20 cellular contexts compared by ENCODE assay signal in the genomic region with DNA sequence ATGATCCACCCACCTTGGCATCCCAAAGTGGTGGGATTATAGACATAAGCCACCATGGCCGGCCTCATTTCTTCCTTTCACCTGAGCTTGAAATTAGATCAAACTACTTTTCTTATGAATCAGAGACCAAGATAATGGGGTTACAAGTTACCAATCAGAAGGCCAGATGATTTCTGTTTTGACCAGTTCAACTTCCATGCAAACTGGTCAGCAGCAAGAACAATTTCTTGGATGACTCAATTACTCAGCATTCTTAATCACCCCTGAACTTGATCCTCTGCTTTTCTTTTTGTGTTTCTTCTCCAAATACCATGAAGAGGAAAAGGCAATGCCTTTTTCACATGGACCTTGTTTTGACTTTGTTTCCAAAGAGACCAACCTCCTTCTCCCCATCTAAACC. TPM values are rescaled to one million over a fixed set of nuclear protein-coding genes. Genes with fewer than 3 reads are reported as not detected.
DNase-seq lines count a peak whose midpoint lies in the region; ATAC-seq and TF ChIP-seq lines count a peak whose summit lies in the region.
"Had no signal": no experiment of that assay in that cellular context is flagged by ENCODE, and none has a peak within 500 bp of the region (broad histone marks: within the 10 kb centered on the region; RNA-seq: fewer than 3 reads in every experiment).

No MANE protein-coding gene starts in this region.

- H3K79me2 ChIP-seq in ACC112 (ENCODE audit: control insufficient read depth, insufficient read depth, low read length, unreplicated experiment), result no peaks in the 10 kb centered on the region

- H3K36me3 ChIP-seq in ACC112 (ENCODE audit: insufficient read depth, low read length), result no peaks in the 10 kb centered on the region
- H3K36me3 ChIP-seq: breast epithelium, esophagus squamous epithelium, neutrophil, right atrium auricular region, SJSA1, stomach had no signal

- peak overlapping the region; percentile 49 for H3K27ac ChIP-seq in ACC112 (ENCODE audit: low read depth, low read length)
- H3K27ac ChIP-seq: breast epithelium, esophagus squamous epithelium, neutrophil, right atrium auricular region, SJSA1, stomach had no signal

- TF ChIP-seq CTCF in HFFc6 (IDR thresholded peaks at IDR 0.05), result no peak
- TF ChIP-seq CTCF in fibroblast of villous mesenchyme (IDR thresholded peaks at IDR 0.05; ENCODE audit: insufficient read depth, low read depth, low read length), result no peak

- H3K36me3 Mint-ChIP-seq in HFFc6 (ENCODE audit: low read depth), result no peaks in the 10 kb centered on the region
- no peaks in the 10 kb centered on the region for H3K36me3 Mint-ChIP-seq in activated T-helper 1 cell treated with anti-CD3 and anti-CD28 coated beads, Interleukin-12 subunit alpha, Interleukin-12 subunit beta, Interleukin-2, Interleukin-4 antibody, amounts not matched to agents 30 ng/mL and 10 ng/mL and 1 ng/mL, durations not matched to agents 14 hours and 24 hours and 36 hours (ENCODE audit: low read depth)
- H3K36me3 Mint-ChIP-seq: CD4-positive, CD25-positive, alpha-beta regulatory T cell had no signal

- H3K27ac Mint-ChIP-seq in HFFc6, result peak overlapping the region; percentile 79
- H3K27ac Mint-ChIP-seq in activated T-helper 1 cell treated with anti-CD3 and anti-CD28 coated beads, Interleukin-12 subunit alpha, Interleukin-12 subunit beta, Interleukin-2, Interleukin-4 antibody, amounts not matched to agents 30 ng/mL and 10 ng/mL and 1 ng/mL, durations not matched to agents 14 hours and 24 hours and 36 hours, result no peak overlapping the region
- H3K27ac Mint-ChIP-seq: CD4-positive, CD25-positive, alpha-beta regulatory T cell had no signal

- H3K27me3 ChIP-seq in ACC112 (ENCODE audit: insufficient read depth, low read length), result no peaks in the 10 kb centered on the region
- H3K27me3 ChIP-seq: breast epithelium, esophagus squamous epithelium, neutrophil, right atrium auricular region, SJSA1, stomach had no signal

- DNase-seq in HFFc6 (peak; percentile 75), amniotic stem cell (lab: John Stamatoyannopoulos, UW) (peak; percentile 13), fibroblast of villous mesenchyme (ENCODE audit: low read depth) (peak; percentile 54), NCI-H69 (lab: John Stamatoyannopoulos, UW) (no peak), NCI-H524 (lab: John Stamatoyannopoulos, UW) (no peak)
- no peak for DNase-seq in activated T-helper 1 cell treated with anti-CD3 and anti-CD28 coated beads, Interleukin-12 subunit alpha, Interleukin-12 subunit beta, Interleukin-2, Interleukin-4 antibody, amounts not matched to agents 30 ng/mL and 10 ng/mL and 1 ng/mL, durations not matched to agents 14 hours and 24 hours and 36 hours (ENCODE audit: low spot score)
- DNase-seq: activated CD4-positive, alpha-beta T cell treated with anti-CD3 and anti-CD28 coated beads for 48 hours; activated naive CD4-positive, alpha-beta T cell treated with Interleukin-2 at 50 U/mL for 16 hours; CD4-positive, CD25-positive, alpha-beta regulatory T cell; esophagus squamous epithelium; mucosa of descending colon; NCI-H1694; NCI-H446; stomach had no signal

- peak overlapping the region; percentile 37 for H2AFZ ChIP-seq in ACC112 (ENCODE audit: low read length, unreplicated experiment)

- H3K4me3 ChIP-seq in ACC112 (ENCODE audit: low read depth, low read length) (no peak overlapping the region), fibroblast of villous mesenchyme (ENCODE audit: low read depth, low read length) (no peak overlapping the region)
- H3K4me3 ChIP-seq: breast epithelium, esophagus squamous epithelium, mucosa of descending colon, right atrium auricular region, SJSA1, stomach had no signal

- no peaks in the 10 kb centered on the region for H3K27me3 Mint-ChIP-seq in HFFc6 (ENCODE audit: insufficient read depth)
- no peaks in the 10 kb centered on the region for H3K27me3 Mint-ChIP-seq in activated T-helper 1 cell treated with anti-CD3 and anti-CD28 coated beads, Interleukin-12 subunit alpha, Interleukin-12 subunit beta, Interleukin-2, Interleukin-4 antibody, amounts not matched to agents 30 ng/mL and 10 ng/mL and 1 ng/mL, durations not matched to agents 14 hours and 24 hours and 36 hours (ENCODE audit: insufficient read depth)

- H3K4me3 Mint-ChIP-seq in HFFc6, result peak overlapping the region; percentile 47
- no peak overlapping the region for H3K4me3 Mint-ChIP-seq in activated T-helper 1 cell treated with anti-CD3 and anti-CD28 coated beads, Interleukin-12 subunit alpha, Interleukin-12 subunit beta, Interleukin-2, Interleukin-4 antibody, amounts not matched to agents 30 ng/mL and 10 ng/mL and 1 ng/mL, durations not matched to agents 14 hours and 24 hours and 36 hours
- H3K4me3 Mint-ChIP-seq: CD4-positive, CD25-positive, alpha-beta regulatory T cell had no signal

- intact Hi-C loops in activated T-helper 1 cell treated with anti-CD3 and anti-CD28 coated beads, Interleukin-12 subunit alpha, Interleukin-12 subunit beta, Interleukin-2, Interleukin-4 antibody, amounts not matched to agents 30 ng/mL and 10 ng/mL and 1 ng/mL, durations not matched to agents 14 hours and 24 hours and 36 hours (cut with micrococcal nuclease), result no loop called here

- peaks cover 35% of the 10 kb centered on the region for H3K4me1 Mint-ChIP-seq in HFFc6 (ENCODE audit: low read depth)
- H3K4me1 Mint-ChIP-seq in activated T-helper 1 cell treated with anti-CD3 and anti-CD28 coated beads, Interleukin-12 subunit alpha, Interleukin-12 subunit beta, Interleukin-2, Interleukin-4 antibody, amounts not matched to agents 30 ng/mL and 10 ng/mL and 1 ng/mL, durations not matched to agents 14 hours and 24 hours and 36 hours (ENCODE audit: low read depth), result peaks cover 21% of the 10 kb centered on the region

- ATAC-seq in GM21528 (IDR thresholded peaks at IDR 0.05; ENCODE audit: low FRiP score, unreplicated experiment), result no peak
- ATAC-seq: mucosa of descending colon had no signal

- peaks cover 31% of the 10 kb centered on the region for H3K4me1 ChIP-seq in ACC112 (ENCODE audit: control insufficient read depth, insufficient read depth, low read length, unreplicated experiment)
- H3K4me1 ChIP-seq: breast epithelium, esophagus squamous epithelium, right atrium auricular region, stomach had no signal

- no peaks in the 10 kb centered on the region for H3K9me3 Mint-ChIP-seq in HFFc6
- no peaks in the 10 kb centered on the region for H3K9me3 Mint-ChIP-seq in activated T-helper 1 cell treated with anti-CD3 and anti-CD28 coated beads, Interleukin-12 subunit alpha, Interleukin-12 subunit beta, Interleukin-2, Interleukin-4 antibody, amounts not matched to agents 30 ng/mL and 10 ng/mL and 1 ng/mL, durations not matched to agents 14 hours and 24 hours and 36 hours
- H3K9me3 Mint-ChIP-seq: CD4-positive, CD25-positive, alpha-beta regulatory T cell had no signal

RNA-seq across cellular contexts. Expression of a gene that starts 10.0 kb away (rescaled TPM):
- total RNA-seq in HFFc6 (2021; fragmentation: NEBNext Ultra II Directional; extraction: Animal tissue kit (Norgen Biotek cat#: 25700)), result 10 to 100 TPM; 80.8 to 91.6 (median 87.7) TPM
- total RNA-seq in fibroblast of villous mesenchyme, result 90.2 and 119 TPM in 2 replicates
- 53.3 and 57.2 TPM in 2 replicates for total RNA-seq in activated T-helper 1 cell treated with anti-CD3 and anti-CD28 coated beads, Interleukin-12 subunit alpha, Interleukin-12 subunit beta, Interleukin-2, Interleukin-4 antibody, amounts not matched to agents 30 ng/mL and 10 ng/mL and 1 ng/mL, durations not matched to agents 14 hours and 24 hours and 36 hours

RNA-seq across cellular contexts. Expression of a gene that starts 34.6 kb away (rescaled TPM):
- 10 to 100 TPM in 5 of 6 experiments, 1 to 10 TPM in 1; 9.2 to 15.4 (median 14.0) TPM for total RNA-seq in HFFc6 (2021; fragmentation: NEBNext Ultra II Directional; extraction: Animal tissue kit (Norgen Biotek cat#: 25700))
- 16.8 and 23.7 TPM in 2 replicates for total RNA-seq in fibroblast of villous mesenchyme
- 31.8 and 31.9 TPM in 2 replicates for total RNA-seq in activated T-helper 1 cell treated with anti-CD3 and anti-CD28 coated beads, Interleukin-12 subunit alpha, Interleukin-12 subunit beta, Interleukin-2, Interleukin-4 antibody, amounts not matched to agents 30 ng/mL and 10 ng/mL and 1 ng/mL, durations not matched to agents 14 hours and 24 hours and 36 hours

Comparison
In these comparisons a context has a peak if more than half of its experiments do, and no peak if none do; other contexts are left out.
1. DNase-seq: peak in HFFc6 (single experiment), amniotic stem cell (single experiment) and fibroblast of villous mesenchyme (single experiment); none in NCI-H69 (single experiment), NCI-H524 (0 of 2) and activated T-helper 1 cell treated with anti-CD3 and anti-CD28 coated beads, Interleukin-12 subunit alpha, Interleukin-12 subunit beta, Interleukin-2, Interleukin-4 antibody, amounts not matched to agents 30 ng/mL and 10 ng/mL and 1 ng/mL, durations not matched to agents 14 hours and 24 hours and 36 hours (single experiment).